ENCODE assay signal across 22 cellular contexts in the genomic region with DNA sequence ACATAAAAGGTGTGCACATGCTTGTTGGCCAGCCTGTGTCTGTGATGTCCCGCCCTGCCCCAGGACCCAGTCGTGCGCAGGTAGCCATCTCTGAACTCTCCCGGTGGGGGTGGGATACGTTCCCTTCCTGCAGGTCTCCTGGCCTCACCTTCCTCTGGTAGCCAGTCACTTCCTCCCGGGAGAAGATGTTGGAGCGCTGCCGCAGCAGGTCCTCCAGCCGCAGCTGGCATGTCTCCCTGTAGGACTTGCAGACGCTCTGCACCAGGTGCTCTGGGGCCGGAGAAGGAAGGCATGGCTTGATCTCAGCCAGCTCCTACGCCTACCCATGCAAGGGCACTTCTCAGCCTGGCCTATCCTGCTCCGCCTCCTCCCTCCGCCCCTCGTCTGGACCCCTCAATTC. TPM values are rescaled to one million over a fixed set of nuclear protein-coding genes. Genes with fewer than 3 reads are reported as not detected.
"Had no signal": no experiment of that assay in that cellular context is flagged by ENCODE, and none has a peak within 500 bp of the region (broad histone marks: within the 10 kb centered on the region; RNA-seq: fewer than 3 reads in every experiment).

No MANE protein-coding gene starts in this region.

- ATAC-seq: left lobe of liver, natural killer cell had no signal

- H3K36me3 ChIP-seq: ovary, right atrium auricular region, sigmoid colon, vagina had no signal

- H3K27ac ChIP-seq: ovary, right atrium auricular region, sigmoid colon, thyroid gland, vagina had no signal

- H3K4me1 ChIP-seq: right atrium auricular region, sigmoid colon, thyroid gland, upper lobe of left lung, vagina had no signal

- H3K27ac Mint-ChIP-seq: dendritic cell treated with granulocyte-macrophage colony-stimulating factor and Interleukin-4, amounts not matched to agents 40 ng/mL and 50 ng/mL, for 4 days had no signal

- DNase-seq: foreskin melanocyte; head of caudate nucleus; hippocampal formation; kidney glomerular epithelial cell; natural killer cell; nucleus accumbens; ovary; sigmoid colon; stimulated activated CD4-positive, alpha-beta T cell treated with anti-CD3 and anti-CD28 coated beads, Interleukin-2, amount 100 ng/mL, for 24 hours; stimulated activated CD4-positive, alpha-beta T cell treated with anti-CD3 and anti-CD28 coated beads, Interleukin-4, amount 100 ng/mL, for 4 hours; stimulated activated naive CD4-positive, alpha-beta T cell treated with Interleukin-2 at 50 U/mL for 16 hours; thyroid gland had no signal

- H3K36me3 Mint-ChIP-seq: natural killer cell had no signal

- H3K27me3 ChIP-seq: ovary, right atrium auricular region, sigmoid colon, thyroid gland, upper lobe of left lung, vagina had no signal

- H3K4me3 Mint-ChIP-seq: dendritic cell treated with granulocyte-macrophage colony-stimulating factor and Interleukin-4, amounts not matched to agents 40 ng/mL and 50 ng/mL, for 4 days; neural crest cell had no signal

- H3K9me3 Mint-ChIP-seq: dendritic cell treated with granulocyte-macrophage colony-stimulating factor and Interleukin-4, amounts not matched to agents 40 ng/mL and 50 ng/mL, for 4 days; natural killer cell; neural crest cell had no signal

- H3K9me3 ChIP-seq: ovary, right atrium auricular region, sigmoid colon, thyroid gland, upper lobe of left lung, vagina had no signal

- H3K4me3 ChIP-seq: ovary, right atrium auricular region, sigmoid colon, skin epidermis, thyroid gland, upper lobe of left lung, vagina had no signal

RNA-seq across cellular contexts. Expression of a gene that starts 9.2 kb away (rescaled TPM):
- total RNA-seq: myocyte, natural killer cell, neural crest cell, posterior vena cava had no signal
- polyA plus RNA-seq: ovary had no signal

RNA-seq across cellular contexts. Expression of a gene that starts 17.2 kb away (rescaled TPM):
- total RNA-seq: posterior vena cava had no signal

RNA-seq across cellular contexts. Expression of a gene that starts 25.2 kb away (rescaled TPM):
- total RNA-seq: left lobe of liver, myocyte, posterior vena cava, right atrium auricular region, sigmoid colon, vagina had no signal

RNA-seq across cellular contexts. Expression of a gene that starts 39.1 kb away (rescaled TPM):
- total RNA-seq: left lobe of liver, mucosa of gallbladder, myocyte, neural crest cell, ovary, posterior vena cava, right atrium auricular region, sigmoid colon, thyroid gland, upper lobe of left lung had no signal
- polyA plus RNA-seq: sigmoid colon had no signal
